ENCODE assay signal across 25 cellular contexts in genomic region chr9:89935791-89936190, GRCh38.
DNase-seq lines count a peak whose midpoint lies in the region; ATAC-seq, FAIRE-seq and TF ChIP-seq lines count a peak whose summit lies in the region.
"Had no signal": no experiment of that assay in that cellular context is flagged by ENCODE, and none has a peak within 500 bp of the region (broad histone marks: within the 10 kb centered on the region; RNA-seq: fewer than 3 reads in every experiment).

No MANE protein-coding gene starts in this region.

- H3K27ac Mint-ChIP-seq in memory B cell: peak overlapping the region; percentile 33
- H3K27ac Mint-ChIP-seq in activated naive CD4-positive, alpha-beta T cell treated with anti-CD3 and anti-CD28 coated beads, Interleukin-2, amount 10 ng/mL, durations not matched to agents 7 days and 5 days: no peak overlapping the region
- H3K27ac Mint-ChIP-seq: GM23338 had no signal

- H3K4me3 Mint-ChIP-seq in memory B cell: no peak overlapping the region
- no peak overlapping the region for H3K4me3 Mint-ChIP-seq in activated naive CD4-positive, alpha-beta T cell treated with anti-CD3 and anti-CD28 coated beads, Interleukin-2, amount 10 ng/mL, durations not matched to agents 7 days and 5 days
- H3K4me3 Mint-ChIP-seq: CD4-positive, alpha-beta memory T cell; GM23338 had no signal

- in situ Hi-C loops in HepG2 (cut with HindIII; ENCODE audit: extremely low pct_ligation_motif_present, low pct_unique_long_range_greater_than_20kb): no loop called here

- FAIRE-seq in HepG2 (lab: Jason Lieb, UNC): no peak
- FAIRE-seq: GM18507, K562 had no signal

- intact Hi-C loops in esophagus muscularis mucosa (cut with DNase I) (no loop called here), tibial artery (cut with DNase I; ENCODE audit: low total_unique reads) (no loop called here), HepG2 (cut with micrococcal nuclease; ENCODE audit: unreplicated experiment) (no loop called here)

- no peaks in the 10 kb centered on the region for H3K4me1 Mint-ChIP-seq in memory B cell
- no peaks in the 10 kb centered on the region for H3K4me1 Mint-ChIP-seq in activated naive CD4-positive, alpha-beta T cell treated with anti-CD3 and anti-CD28 coated beads, Interleukin-2, amount 10 ng/mL, durations not matched to agents 7 days and 5 days
- H3K4me1 Mint-ChIP-seq: CD4-positive, alpha-beta memory T cell; GM23338 had no signal

- TF ChIP-seq POLR2A in esophagus muscularis mucosa (IDR thresholded peaks at IDR 0.05; ENCODE audit: low read depth) (no peak), HepG2 (IDR thresholded peaks at IDR 0.05; ENCODE audit: insufficient read depth in 1 of 2, low read depth in 2 of 2, low read length in 2 of 2) (no peak)

- CTCF ChIA-PET in HepG2 (lab: Yijun Ruan, JAX; ENCODE audit: low intra/inter-chr PET ratio, low total read pairs): no interaction called here
- CTCF ChIA-PET in activated naive CD4-positive, alpha-beta T cell treated with anti-CD3 and anti-CD28 coated beads, Interleukin-2, amount 10 ng/mL, durations not matched to agents 7 days and 5 days (lab: Charles Lee): interaction anchor here (0.7 to 1.5 kb wide), 2 partner anchors 48 to 338 kb away, joined by 3 read pairs; no protein-coding TSS in a partner anchor

- no peaks in the 10 kb centered on the region for H3K79me2 ChIP-seq in HepG2 (ENCODE audit: insufficient read depth, low read length)

- DNase-seq in NCI-H345 (lab: John Stamatoyannopoulos, UW): peak; percentile 10
- no peak for DNase-seq in NCI-H345 treated with DMSO at 0.1 percent for 48 hours (lab: John Stamatoyannopoulos, UW; ENCODE audit: unreplicated experiment)
- DNase-seq in esophagus muscularis mucosa (ENCODE audit: extremely low spot score): no peak
- no peak for DNase-seq in memory B cell (ENCODE audit: low spot score in 2 of 2)
- DNase-seq in tibial artery: no peak
- no peak for DNase-seq in NCI-H774 (lab: John Stamatoyannopoulos, UW)
- DNase-seq in HepG2 (ENCODE audit: low spot score): no peak
- DNase-seq in activated naive CD4-positive, alpha-beta T cell treated with anti-CD3 and anti-CD28 coated beads, Interleukin-2, amount 10 ng/mL, durations not matched to agents 7 days and 5 days: no peak
- DNase-seq: 8988T; Caco-2; CD4-positive, alpha-beta memory T cell; GDM1; MM.1S; NCI-H1048; NCI-H1417 treated with DMSO at 0.1 percent for 48 hours; NCI-H226; NCI-H526; NK-92 treated with Interleukin-12 subunit alpha and Interleukin-12 subunit beta, amount 100 ng/mL, for 24 hours; SIG-M5 had no signal

- no peaks in the 10 kb centered on the region for H3K36me3 Mint-ChIP-seq in memory B cell
- H3K36me3 Mint-ChIP-seq in activated naive CD4-positive, alpha-beta T cell treated with anti-CD3 and anti-CD28 coated beads, Interleukin-2, amount 10 ng/mL, durations not matched to agents 7 days and 5 days: no peaks in the 10 kb centered on the region
- H3K36me3 Mint-ChIP-seq: CD4-positive, alpha-beta memory T cell had no signal

- WGBS in esophagus muscularis mucosa: 50% methylated on average over 4 of the region's 4 CpGs
- 40% methylated on average over 4 of the region's 4 CpGs for WGBS in HepG2 (ENCODE audit: low lambda C conversion rate)

- no peak for TF ChIP-seq EP300 in esophagus muscularis mucosa (IDR thresholded peaks at IDR 0.05)
- TF ChIP-seq EP300 in HepG2 (IDR thresholded peaks at IDR 0.05; ENCODE audit: low read depth in 2 of 2, low read length in 2 of 2): no peak
- no peak for TF ChIP-seq EP300 in HepG2 (CRISPR knock-in tag; IDR thresholded peaks at IDR 0.05; ENCODE audit: borderline replicate concordance)

- no peak for TF ChIP-seq RAD21 in HepG2 (CRISPR knock-in tag; IDR thresholded peaks at IDR 0.05)

- TF ChIP-seq CTCF in esophagus muscularis mucosa (IDR thresholded peaks at IDR 0.05) (no peak), tibial artery (IDR thresholded peaks at IDR 0.05) (no peak), HepG2 (CRISPR knock-in tag; IDR thresholded peaks at IDR 0.05) (no peak)

- H3K4me2 ChIP-seq in HepG2 (ENCODE audit: low read depth, low read length): no peak overlapping the region
- H3K4me2 ChIP-seq: GM23338 had no signal

- no peaks in the 10 kb centered on the region for H3K9me3 Mint-ChIP-seq in memory B cell
- H3K9me3 Mint-ChIP-seq in activated naive CD4-positive, alpha-beta T cell treated with anti-CD3 and anti-CD28 coated beads, Interleukin-2, amount 10 ng/mL, durations not matched to agents 7 days and 5 days: no peaks in the 10 kb centered on the region
- H3K9me3 Mint-ChIP-seq: CD4-positive, alpha-beta memory T cell; GM23338 had no signal

- H3K4me1 ChIP-seq in esophagus muscularis mucosa: peaks cover 7 to 42% (median 36%) of the 10 kb centered on the region in 4 donors
- H3K4me1 ChIP-seq in tibial artery: peaks cover 0 to 55% (median 13%) of the 10 kb centered on the region in 4 donors
- no peaks in the 10 kb centered on the region for H3K4me1 ChIP-seq in HepG2 (ENCODE audit: insufficient read depth, low read length)
- H3K4me1 ChIP-seq: Caco-2, HAP-1 had no signal

- H3K4me3 ChIP-seq in esophagus muscularis mucosa (no peak overlapping the region), tibial artery (no peak overlapping the region), HepG2 (replicated peaks in 1 of 3; ENCODE audit: insufficient read depth in 1 of 3, low read depth in 2 of 3, low read length in 3 of 3) (no peak overlapping the region)
- H3K4me3 ChIP-seq: BLaER1 treated with 17β-estradiol and CSF1 and Interleukin-3, amounts not matched to agents 10 nM and 100 nM; GM23338; HAP-1; K562 had no signal

- H3K36me3 ChIP-seq in esophagus muscularis mucosa: no peaks in the 10 kb centered on the region
- no peaks in the 10 kb centered on the region for H3K36me3 ChIP-seq in tibial artery
- H3K36me3 ChIP-seq in HepG2 (replicated peaks in 1 of 2; ENCODE audit: control insufficient read depth in 1 of 2, insufficient read depth in 2 of 2, low read length in 2 of 2): no peaks in the 10 kb centered on the region
- H3K36me3 ChIP-seq: BLaER1 treated with 17β-estradiol and CSF1 and Interleukin-3, amounts not matched to agents 10 nM and 100 nM; HAP-1 had no signal

- BruUV-seq in HepG2 (replicated peaks; lab: Mats Ljungman, UMichigan): no TSS peak

- no peak overlapping the region for H3K9ac ChIP-seq in HepG2 (ENCODE audit: insufficient read depth, low read depth, low read length)
- H3K9ac ChIP-seq: BLaER1 treated with 17β-estradiol and CSF1 and Interleukin-3, amounts not matched to agents 10 nM and 100 nM had no signal

- H3K27me3 ChIP-seq in esophagus muscularis mucosa (no peaks in the 10 kb centered on the region), tibial artery (no peaks in the 10 kb centered on the region), HepG2 (ENCODE audit: control insufficient read depth in 1 of 2, insufficient read depth in 2 of 2, low read length in 2 of 2) (peaks cover 0 to 14% of the 10 kb centered on the region in 2 experiments; a peak in 1 of 5 replicates)
- H3K27me3 ChIP-seq: BLaER1 treated with 17β-estradiol and CSF1 and Interleukin-3, amounts not matched to agents 10 nM and 100 nM had no signal

- no peaks in the 10 kb centered on the region for H3K9me3 ChIP-seq in esophagus muscularis mucosa
- no peaks in the 10 kb centered on the region for H3K9me3 ChIP-seq in tibial artery
- no peaks in the 10 kb centered on the region for H3K9me3 ChIP-seq in HepG2 (ENCODE audit: low read length)
- H3K9me3 ChIP-seq: BLaER1 treated with 17β-estradiol and CSF1 and Interleukin-3, amounts not matched to agents 10 nM and 100 nM; Caco-2; HAP-1 had no signal

- H2AFZ ChIP-seq in HepG2 (ENCODE audit: low read length): no peak overlapping the region
- H2AFZ ChIP-seq: GM23338 had no signal

- ATAC-seq in memory B cell (ENCODE audit: low read depth) (no peak), HepG2 (no peak)
- ATAC-seq: GM23338, K562 had no signal

- H3K27ac ChIP-seq in esophagus muscularis mucosa (replicated peaks in 1 of 4) (peak overlapping the region; percentile 11 to 35 (median 24)), tibial artery (peak overlapping the region; percentile 4 to 27), HepG2 (ENCODE audit: extremely low read length, insufficient read depth, low read length) (no peak overlapping the region)
- H3K27ac ChIP-seq: BLaER1 treated with 17β-estradiol and CSF1 and Interleukin-3, amounts not matched to agents 10 nM and 100 nM; RWPE1 had no signal

- H3K27me3 Mint-ChIP-seq in memory B cell: peaks cover 14% of the 10 kb centered on the region
- H3K27me3 Mint-ChIP-seq in activated naive CD4-positive, alpha-beta T cell treated with anti-CD3 and anti-CD28 coated beads, Interleukin-2, amount 10 ng/mL, durations not matched to agents 7 days and 5 days: peaks cover 70% of the 10 kb centered on the region

- POLR2A ChIA-PET in HepG2 (lab: Yijun Ruan, JAX): no interaction called here

- no peaks in the 10 kb centered on the region for H4K20me1 ChIP-seq in HepG2 (ENCODE audit: insufficient read depth, low read length)
- H4K20me1 ChIP-seq: BLaER1 treated with 17β-estradiol and CSF1 and Interleukin-3, amounts not matched to agents 10 nM and 100 nM had no signal

TF ChIP-seq in HepG2, 621 proteins besides CTCF, POLR2A, EP300 and RAD21:
- TF ChIP-seq JARID2 (CRISPR knock-in tag; IDR thresholded peaks at IDR 0.05; ENCODE audit: insufficient replicate concordance): no peak
- TF ChIP-seq MEIS1 (CRISPR knock-in tag; IDR thresholded peaks at IDR 0.05; ENCODE audit: borderline replicate concordance): no peak
- no peak for TF ChIP-seq MED8 (CRISPR knock-in tag; IDR thresholded peaks at IDR 0.05; ENCODE audit: insufficient replicate concordance)
- no peak for TF ChIP-seq ZNF629 (CRISPR knock-in tag; conservative IDR thresholded peaks at IDR 0.05)
- TF ChIP-seq MEIS2 (CRISPR knock-in tag; IDR thresholded peaks at IDR 0.05): no peak
- no peak for TF ChIP-seq ZFYVE20 (CRISPR knock-in tag; IDR thresholded peaks at IDR 0.05; ENCODE audit: borderline replicate concordance, low read depth)
- no peak for TF ChIP-seq DMAP1 (CRISPR knock-in tag; IDR thresholded peaks at IDR 0.05)
- no peak for TF ChIP-seq ZBTB20 (CRISPR knock-in tag; IDR thresholded peaks at IDR 0.05; ENCODE audit: borderline replicate concordance, low read depth)
